8 cellular contexts compared by ENCODE assay signal in genomic region chr20:50189681-50190250, GRCh38. TPM values are rescaled to one million over a fixed set of nuclear protein-coding genes. Genes with fewer than 3 reads are reported as not detected.
DNase-seq lines count a peak whose midpoint lies in the region; ATAC-seq, FAIRE-seq and TF ChIP-seq lines count a peak whose summit lies in the region.

No MANE protein-coding gene starts in this region.

- H3K4me1 ChIP-seq in heart left ventricle (peaks cover 0 to 49% (median 19%) of the 10 kb centered on the region in 12 donors), gastrocnemius medialis (peaks cover 5 to 19% of the 10 kb centered on the region in 2 donors)

- H3K9me3 ChIP-seq in heart left ventricle: no peaks in the 10 kb centered on the region
- no peaks in the 10 kb centered on the region for H3K9me3 ChIP-seq in gastrocnemius medialis

- H3K36me3 Mint-ChIP-seq in activated CD8-positive, alpha-beta T cell treated with anti-CD3 and anti-CD28 coated beads for 36 hours (ENCODE audit: low read depth): peaks cover 23% of the 10 kb centered on the region

- ATAC-seq in activated CD8-positive, alpha-beta T cell treated with anti-CD3 and anti-CD28 coated beads for 36 hours: no peak
- ATAC-seq in heart left ventricle (peak in 2 of 4 donors; percentile 1), gastrocnemius medialis (no peak), HG03159 (IDR thresholded peaks at IDR 0.05; ENCODE audit: unreplicated experiment) (no peak)

- H3K27ac ChIP-seq in heart left ventricle: peak overlapping the region in 11 of 12 donors; percentile 4 to 100 (median 98)
- H3K27ac ChIP-seq in gastrocnemius medialis: peak overlapping the region; percentile 91 to 100 (median 97)

- H3K36me3 ChIP-seq in heart left ventricle: peaks cover 0 to 24% (median 0%) of the 10 kb centered on the region in 9 donors
- peaks cover 0 to 16% of the 10 kb centered on the region in 2 donors for H3K36me3 ChIP-seq in gastrocnemius medialis

- peak overlapping the region in 11 of 12 donors; percentile 76 to 96 (median 88) for H3K4me3 ChIP-seq in heart left ventricle
- H3K4me3 ChIP-seq in gastrocnemius medialis: peak overlapping the region; percentile 86 to 96 (median 90)

- FAIRE-seq in urothelium cell line (lab: Jason Lieb, UNC): no peak

- POLR2A ChIA-PET in activated CD8-positive, alpha-beta T cell treated with anti-CD3 and anti-CD28 coated beads for 36 hours (lab: Charles Lee): interaction anchor here (1.0 kb wide), 1 partner anchor 262 kb away, joined by 3 read pairs; no protein-coding TSS in a partner anchor

- peak; percentile 62 for DNase-seq in activated CD8-positive, alpha-beta memory T cell treated with anti-CD3 and anti-CD28 coated beads for 24 hours
- DNase-seq in activated CD8-positive, alpha-beta memory T cell treated with anti-CD3 and anti-CD28 coated beads, Interleukin-2, amount 50 U/mL, for 48 hours: no peak
- DNase-seq in activated CD8-positive, alpha-beta T cell treated with anti-CD3 and anti-CD28 coated beads for 36 hours: peak; percentile 32
- DNase-seq in heart left ventricle: peak in 3 of 5 donors; percentile 57 to 81 (median 66)
- peak in 1 of 2 donors; percentile 62 for DNase-seq in gastrocnemius medialis
- no peak for DNase-seq in SIG-M5 treated with dmso at 0.1 percent for 504 hours (lab: John Stamatoyannopoulos, UW; ENCODE audit: unreplicated experiment)
- no peak for DNase-seq in urothelium cell line (ENCODE audit: low spot score)

- intact Hi-C loops in activated CD8-positive, alpha-beta T cell treated with anti-CD3 and anti-CD28 coated beads for 36 hours (cut with micrococcal nuclease): loop anchor here (5.0 to 10.0 kb wide), 2 partner anchors 153 to 385 kb away; no protein-coding TSS in a partner anchor
- intact Hi-C loops in heart left ventricle (cut with DNase I): loop anchor here (1.0 to 10.0 kb wide), 23 partner anchors 85 to 558 kb away; partner anchors contain the start of gene PARD6B (in 2 of the 10)
- intact Hi-C loops in gastrocnemius medialis (cut with DNase I; ENCODE audit: low total_unique reads): loop anchor here (1.0 to 5.0 kb wide), 4 partner anchors 89 to 558 kb away; no protein-coding TSS in a partner anchor

- peaks cover 17% of the 10 kb centered on the region for H3K4me1 Mint-ChIP-seq in activated CD8-positive, alpha-beta T cell treated with anti-CD3 and anti-CD28 coated beads for 36 hours (ENCODE audit: low read depth)

- TF ChIP-seq CTCF in activated CD8-positive, alpha-beta T cell treated with anti-CD3 and anti-CD28 coated beads for 36 hours (IDR thresholded peaks at IDR 0.05): no peak
- TF ChIP-seq CTCF in heart left ventricle (IDR thresholded peaks at IDR 0.05) (no peak), gastrocnemius medialis (IDR thresholded peaks at IDR 0.05 in 4 of 5, conservative IDR thresholded peaks at IDR 0.05 in 1 of 5) (no peak)

- H3K9me3 Mint-ChIP-seq in activated CD8-positive, alpha-beta T cell treated with anti-CD3 and anti-CD28 coated beads for 36 hours: no peaks in the 10 kb centered on the region

- in situ Hi-C loops in gastrocnemius medialis (cut with MboI; ENCODE audit: low sequenced_read_pairs in 4 of 4): loop anchor here (5.0 to 25.0 kb wide), 6 partner anchors 85 to 573 kb away; no protein-coding TSS in a partner anchor

- CTCF ChIA-PET in activated CD8-positive, alpha-beta T cell treated with anti-CD3 and anti-CD28 coated beads for 36 hours (lab: Charles Lee): interaction anchor here (1.1 to 5.7 kb wide), 6 partner anchors 10 to 397 kb away, joined by 4 to 102 read pairs (median 10); no protein-coding TSS in a partner anchor

- H3K27me3 Mint-ChIP-seq in activated CD8-positive, alpha-beta T cell treated with anti-CD3 and anti-CD28 coated beads for 36 hours: peaks cover 11% of the 10 kb centered on the region

- WGBS in heart left ventricle, 4 donors: 31 to 85% (median 42%) methylated on average over 6 to 29 of the region's 29 CpGs

- TF ChIP-seq POLR2A in heart left ventricle (IDR thresholded peaks at IDR 0.05): no peak
- no peak for TF ChIP-seq POLR2A in gastrocnemius medialis (IDR thresholded peaks at IDR 0.05)

- no peaks in the 10 kb centered on the region for H3K27me3 ChIP-seq in heart left ventricle
- no peaks in the 10 kb centered on the region for H3K27me3 ChIP-seq in gastrocnemius medialis

- no peak overlapping the region for H3K27ac Mint-ChIP-seq in activated CD8-positive, alpha-beta T cell treated with anti-CD3 and anti-CD28 coated beads for 36 hours

- H3K4me3 Mint-ChIP-seq in activated CD8-positive, alpha-beta T cell treated with anti-CD3 and anti-CD28 coated beads for 36 hours: peak overlapping the region; percentile 35

RNA-seq across cellular contexts. Expression of gene CEBPB, which starts 0.9 kb away (rescaled TPM):
- total RNA-seq in activated CD8-positive, alpha-beta T cell treated with anti-CD3 and anti-CD28 coated beads for 36 hours: 10 to 100 TPM; 27.2 to 28.4 TPM
- total RNA-seq in heart left ventricle: 100 to 1,000 TPM in 1 of 9 donors, 10 to 100 TPM in 8; 30.2 to 122 (median 63.3) TPM
- 10 to 100 TPM; 14.7 to 19.8 TPM for polyA plus RNA-seq in heart left ventricle
- 100 to 1,000 TPM; 219 to 434 (median 321) TPM for total RNA-seq in gastrocnemius medialis

RNA-seq across cellular contexts. Expression of gene PEDS1, which starts 36.2 kb away (rescaled TPM):
- total RNA-seq in activated CD8-positive, alpha-beta T cell treated with anti-CD3 and anti-CD28 coated beads for 36 hours: 10 to 100 TPM; 16.0 to 17.3 TPM
- total RNA-seq in heart left ventricle (10 to 100 TPM; 13.7 to 37.4 (median 23.6) TPM), gastrocnemius medialis (10 to 100 TPM; 33.2 to 77.9 (median 38.2) TPM)
- polyA plus RNA-seq in heart left ventricle: 10 to 100 TPM; 28.4 to 35.3 TPM

Comparison
In these comparisons a context has a peak if more than half of its experiments do, and no peak if none do; other contexts are left out.
1. DNase-seq: peak in activated CD8-positive, alpha-beta memory T cell treated with anti-CD3 and anti-CD28 coated beads for 24 hours (single experiment), activated CD8-positive, alpha-beta T cell treated with anti-CD3 and anti-CD28 coated beads for 36 hours (single experiment) and heart left ventricle (3 of 5); none in activated CD8-positive, alpha-beta memory T cell treated with anti-CD3 and anti-CD28 coated beads, Interleukin-2, amount 50 U/mL, for 48 hours (single experiment), SIG-M5 treated with dmso at 0.1 percent for 504 hours (single experiment) and urothelium cell line (single experiment).